In genomic region chr17:18676928-18677327, GRCh38 we compare ENCODE assay signal across 19 cellular contexts. TPM values are rescaled to one million over a fixed set of nuclear protein-coding genes. Genes with fewer than 3 reads are reported as not detected.
"Had no signal": no experiment of that assay in that cellular context is flagged by ENCODE, and none has a peak within 500 bp of the region (broad histone marks: within the 10 kb centered on the region; RNA-seq: fewer than 3 reads in every experiment).

No MANE protein-coding gene starts in this region.

RNA-seq across cellular contexts. Expression of gene TBC1D28, which starts 32.7 kb away (rescaled TPM):
- total RNA-seq: activated naive CD4-positive, alpha-beta T cell treated with anti-CD3 and anti-CD28 coated beads for 36 hours; activated naive CD4-positive, alpha-beta T cell treated with anti-CD3 and anti-CD28 coated beads, Interleukin-2, amount 50 U/mL, for 72 hours; activated naive CD8-positive, alpha-beta T cell treated with anti-CD3 and anti-CD28 coated beads for 36 hours; activated naive CD8-positive, alpha-beta T cell treated with anti-CD3 and anti-CD28 coated beads, Interleukin-2, amount 10 ng/mL, durations not matched to agents 7 days and 5 days; activated T-cell treated with anti-CD3 and anti-CD28 coated beads, Interleukin-2, amount 50 U/mL, for 4 hours; activated T-cell treated with anti-CD3 and anti-CD28 coated beads, Interleukin-2, amount 50 U/mL, for 72 hours; activated T-helper 17 cell treated with anti-CD3 and anti-CD28 coated beads, Interleukin-2, amount 50 U/mL, for 72 hours; activated T-helper 2 cell treated with anti-CD3 and anti-CD28 coated beads, Interferon-gamma antibody, Interleukin-2, Interleukin-4, amounts not matched to agents 10 μg/mL and 5 μg/mL and 100 μg/mL, durations not matched to agents 14 hours and 24 hours and 36 hours; adrenal gland; aorta; ascending aorta; astrocyte; body of pancreas; breast epithelium; cardiac muscle cell; cardiac septum; cerebellum; chondrocyte had no signal
- polyA plus RNA-seq: adipose tissue, adrenal gland, aorta, cardiac muscle cell had no signal
